Comparison of ENCODE assay signal across 8 cellular contexts in genomic region chr12:64450711-64451486, GRCh38. TPM values are rescaled to one million over a fixed set of nuclear protein-coding genes. Genes with fewer than 3 reads are reported as not detected.
DNase-seq lines count a peak whose midpoint lies in the region; ATAC-seq and TF ChIP-seq lines count a peak whose summit lies in the region.

No MANE protein-coding gene starts in this region.

- peak overlapping the region; percentile 95 to 98 (median 97) for H3K27ac Mint-ChIP-seq in CD4-positive, CD25-positive, alpha-beta regulatory T cell

- TF ChIP-seq CTCF in OCI-LY3 (IDR thresholded peaks at IDR 0.05; ENCODE audit: low read depth, low read length) (no peak), colonic mucosa (IDR thresholded peaks at IDR 0.05) (no peak)

- in situ Hi-C loops in HAP-1 (cut with MboI; ENCODE audit: low sequenced_read_pairs) = no loop called here

- H3K36me3 ChIP-seq in CD4-positive, CD25-positive, alpha-beta regulatory T cell (ENCODE audit: control insufficient read depth, insufficient read depth, low read length) = peaks cover 5% of the 10 kb centered on the region
- H3K36me3 ChIP-seq in HAP-1 (replicated peaks) = peaks cover 22% of the 10 kb centered on the region
- H3K36me3 ChIP-seq in OCI-LY3 (replicated peaks; ENCODE audit: low read depth, low read length) = peaks cover 17% of the 10 kb centered on the region
- H3K36me3 ChIP-seq in colonic mucosa = no peaks in the 10 kb centered on the region

- no peaks in the 10 kb centered on the region for H3K27me3 ChIP-seq in CD4-positive, CD25-positive, alpha-beta regulatory T cell (ENCODE audit: control insufficient read depth, insufficient read depth, low read length)
- H3K27me3 ChIP-seq in HAP-1 (ENCODE audit: low read depth) = no peaks in the 10 kb centered on the region
- H3K27me3 ChIP-seq in OCI-LY3 (ENCODE audit: low read depth, low read length) = no peaks in the 10 kb centered on the region
- H3K27me3 ChIP-seq in colonic mucosa = no peaks in the 10 kb centered on the region
- H3K27me3 ChIP-seq in mononuclear cell (ENCODE audit: insufficient read depth, low read length) = no peaks in the 10 kb centered on the region

- peak overlapping the region; percentile 92 to 97 (median 92) for H3K4me3 Mint-ChIP-seq in CD4-positive, CD25-positive, alpha-beta regulatory T cell

- H3K27ac ChIP-seq in CD4-positive, CD25-positive, alpha-beta regulatory T cell (ENCODE audit: insufficient read depth, low read length, poor library complexity, severe bottlenecking) = peak overlapping the region; percentile 84
- H3K27ac ChIP-seq in OCI-LY3 (ENCODE audit: low read length) (peak overlapping the region; percentile 58), colonic mucosa (no peak overlapping the region)

- H3K4me1 ChIP-seq in CD4-positive, CD25-positive, alpha-beta regulatory T cell (ENCODE audit: control insufficient read depth, insufficient read depth, low read length, poor library complexity, severe bottlenecking) = peaks cover 44% of the 10 kb centered on the region
- H3K4me1 ChIP-seq in HAP-1 (peaks cover 28% of the 10 kb centered on the region), OCI-LY3 (ENCODE audit: low read length) (peaks cover 20% of the 10 kb centered on the region), colonic mucosa (no peaks in the 10 kb centered on the region), mononuclear cell (ENCODE audit: insufficient read depth, low read length) (peaks cover 13% of the 10 kb centered on the region)

- H3K9me3 ChIP-seq in CD4-positive, CD25-positive, alpha-beta regulatory T cell (ENCODE audit: control insufficient read depth in 2 of 2, low read length in 2 of 2) = no peaks in the 10 kb centered on the region
- no peaks in the 10 kb centered on the region for H3K9me3 ChIP-seq in HAP-1
- H3K9me3 ChIP-seq in OCI-LY3 (ENCODE audit: insufficient read depth, low read length) = no peaks in the 10 kb centered on the region
- no peaks in the 10 kb centered on the region for H3K9me3 ChIP-seq in colonic mucosa
- H3K9me3 ChIP-seq in mononuclear cell (ENCODE audit: low read depth, low read length) = no peaks in the 10 kb centered on the region

- H3K9ac ChIP-seq in OCI-LY3 (ENCODE audit: low read length) = peak overlapping the region; percentile 75
- H3K9ac ChIP-seq in colonic mucosa (ENCODE audit: low read depth in 2 of 2, low read length in 2 of 2) = no peak overlapping the region

- H3K4me1 Mint-ChIP-seq in CD4-positive, CD25-positive, alpha-beta regulatory T cell = peaks cover 29 to 53% (median 41%) of the 10 kb centered on the region in 4 donors

- no peak for ATAC-seq in CD4-positive, CD25-positive, alpha-beta regulatory T cell (ENCODE audit: low read depth in 2 of 2)

- no peaks in the 10 kb centered on the region for H3K27me3 Mint-ChIP-seq in CD4-positive, CD25-positive, alpha-beta regulatory T cell

- intact Hi-C loops in colonic mucosa (cut with DNase I) = no loop called here

- peak in 1 of 3 donors; percentile 4 for DNase-seq in CD4-positive, CD25-positive, alpha-beta regulatory T cell
- peak; percentile 73 to 81 for DNase-seq in HAP-1 (ENCODE audit: low spot score in 2 of 2)
- DNase-seq in colonic mucosa = peak; percentile 22
- no peak for DNase-seq in HPDE6-E6E7 (ENCODE audit: extremely low spot score)
- no peak for DNase-seq in mesenteric fat pad (ENCODE audit: low spot score)
- DNase-seq in hepatic stellate cell (ENCODE audit: low spot score) = no peak

- peak overlapping the region; percentile 71 for H3K4me3 ChIP-seq in CD4-positive, CD25-positive, alpha-beta regulatory T cell (ENCODE audit: low read depth, low read length)
- peak overlapping the region; percentile 79 for H3K4me3 ChIP-seq in HAP-1
- H3K4me3 ChIP-seq in OCI-LY3 (ENCODE audit: low read length) = peak overlapping the region; percentile 88
- H3K4me3 ChIP-seq in colonic mucosa = peak overlapping the region; percentile 68
- H3K4me3 ChIP-seq in mononuclear cell (ENCODE audit: low read length) = peak overlapping the region; percentile 73

- peaks cover 12% of the 10 kb centered on the region for H3K36me3 Mint-ChIP-seq in CD4-positive, CD25-positive, alpha-beta regulatory T cell

- peaks cover 49% of the 10 kb centered on the region for H3K79me2 ChIP-seq in OCI-LY3 (ENCODE audit: low read length)

- peak overlapping the region; percentile 95 for H3K4me2 ChIP-seq in OCI-LY3 (ENCODE audit: low read length)

- H3K9me3 Mint-ChIP-seq in CD4-positive, CD25-positive, alpha-beta regulatory T cell = no peaks in the 10 kb centered on the region

- peaks cover 4% of the 10 kb centered on the region for H4K20me1 ChIP-seq in OCI-LY3 (ENCODE audit: insufficient read depth, low read length)

- H2AFZ ChIP-seq in OCI-LY3 (ENCODE audit: low read depth, low read length) = no peak overlapping the region

RNA-seq across cellular contexts. Expression of gene TBK1, which starts 1.0 kb away (rescaled TPM):
- 24.3 TPM for total RNA-seq in CD4-positive, CD25-positive, alpha-beta regulatory T cell
- 10 to 100 TPM; 21.3 to 29.1 (median 22.8) TPM for polyA plus RNA-seq in CD4-positive, CD25-positive, alpha-beta regulatory T cell
- 10 to 100 TPM; 14.8 to 21.0 TPM for total RNA-seq in colonic mucosa
- 48.5 TPM for total RNA-seq in mononuclear cell
- total RNA-seq in mesenteric fat pad = 23.4 TPM

RNA-seq across cellular contexts. Expression of gene XPOT, which starts 46.7 kb away (rescaled TPM):
- total RNA-seq in CD4-positive, CD25-positive, alpha-beta regulatory T cell = 59.6 TPM
- 10 to 100 TPM; 27.7 to 43.3 (median 34.0) TPM for polyA plus RNA-seq in CD4-positive, CD25-positive, alpha-beta regulatory T cell
- total RNA-seq in colonic mucosa (10 to 100 TPM; 29.8 to 51.0 TPM), mononuclear cell (44.6 TPM), mesenteric fat pad (96.1 TPM)

Comparison
In these comparisons a context has a peak if more than half of its experiments do, and no peak if none do; other contexts are left out.
1. DNase-seq: peak in HAP-1 (2 of 2) and colonic mucosa (single experiment); none in HPDE6-E6E7 (single experiment), mesenteric fat pad (single experiment) and hepatic stellate cell (single experiment).
2. Peak in every context shown above with its lines, with median percentiles within 50 percentile points of each other: H3K4me3 ChIP-seq.